ENCODE assay signal across 8 cellular contexts in genomic region chr19:11924886-11925583, GRCh38. TPM values are rescaled to one million over a fixed set of nuclear protein-coding genes. Genes with fewer than 3 reads are reported as not detected.
A peak's percentile ranks its signal among the peaks of the same experiment; 100 is the strongest.
DNase-seq lines count a peak whose midpoint lies in the region; ATAC-seq and TF ChIP-seq lines count a peak whose summit lies in the region.

Gene ZNF700 (plus strand): TSS chr19:11925107. CDS start chr19:11925211, 104 bp downstream.

- ATAC-seq in GM19035 (IDR thresholded peaks at IDR 0.05; ENCODE audit: unreplicated experiment) (peak; percentile 83), HG03342 (IDR thresholded peaks at IDR 0.05; ENCODE audit: unreplicated experiment) (peak; percentile 83)

- no peaks in the 10 kb centered on the region for H3K27me3 ChIP-seq in spleen (replicated peaks in 1 of 7)

- H3K27ac ChIP-seq in spleen, result peak within 1 kb of the TSS; percentile 93 to 99 (median 97)

- no peaks in the 10 kb centered on the region for H3K9me3 ChIP-seq in spleen

- H3K36me3 ChIP-seq in spleen, result peaks cover 0 to 11% (median 2%) of the 10 kb centered on the region in 6 donors

- H3K4me3 ChIP-seq in AG10803 (ENCODE audit: low read length), result peak within 1 kb of the TSS; percentile 94
- peak within 1 kb of the TSS; percentile 68 to 96 (median 84) for H3K4me3 ChIP-seq in spleen

- peaks cover 5 to 58% (median 34%) of the 10 kb centered on the region in 6 donors for H3K4me1 ChIP-seq in spleen

- TF ChIP-seq CTCF in AG10803 (conservative IDR thresholded peaks at IDR 0.05; ENCODE audit: low read length) (no peak), spleen (IDR thresholded peaks at IDR 0.05 in 8 of 11, conservative IDR thresholded peaks at IDR 0.05 in 3 of 11) (peak in 1 of 11 experiments; percentile 20)

- peak; percentile 83 for DNase-seq in AG10803 (ENCODE audit: low read depth)
- DNase-seq in NCI-H345 treated with DMSO at 0.1 percent for 48 hours (lab: John Stamatoyannopoulos, UW; ENCODE audit: unreplicated experiment), result peak; percentile 18
- peak; percentile 72 to 84 (median 82) for DNase-seq in activated CD4-positive, CD25-positive, alpha-beta regulatory T cell (lab: John Stamatoyannopoulos, UW)
- peak; percentile 86 for DNase-seq in central memory CD4-positive, alpha-beta T cell
- DNase-seq in inferior parietal cortex (ENCODE audit: extremely low spot score), result peak; percentile 95
- DNase-seq in spleen, result peak; percentile 96

- TF ChIP-seq POLR2A in spleen (IDR thresholded peaks at IDR 0.05), result peak in 1 of 3 donors; percentile 52

- intact Hi-C loops in spleen (cut with DNase I; ENCODE audit: low total_unique reads), result loop anchor here (5.0 kb wide), 1 partner anchor 62 kb away; no protein-coding TSS in a partner anchor

- WGBS in spleen, 5 donors, result 0% methylated on average over 23 to 50 of the region's 50 CpGs

RNA-seq across cellular contexts. Expression of gene ZNF700, which starts in this region (rescaled TPM):
- 10 to 100 TPM; 20.1 to 34.0 (median 25.5) TPM for total RNA-seq in spleen
- polyA plus RNA-seq in spleen, result 10 to 100 TPM; 12.2 to 31.7 (median 14.8) TPM

Comparison
In these comparisons a context has a peak if more than half of its experiments do, and no peak if none do; other contexts are left out.
1. Peak in every context shown above with its lines: DNase-seq, ATAC-seq, H3K4me3 ChIP-seq and H3K27ac ChIP-seq.
2. DNase-seq: peak in every context shown above with its lines; median percentile 96 in spleen; 95 in inferior parietal cortex; 86 in central memory CD4-positive, alpha-beta T cell; 83 in AG10803; 82 in activated CD4-positive, CD25-positive, alpha-beta regulatory T cell; 18 in NCI-H345 treated with DMSO at 0.1 percent for 48 hours.